Comparison of ENCODE assay signal across 12 cellular contexts in the genomic region with DNA sequence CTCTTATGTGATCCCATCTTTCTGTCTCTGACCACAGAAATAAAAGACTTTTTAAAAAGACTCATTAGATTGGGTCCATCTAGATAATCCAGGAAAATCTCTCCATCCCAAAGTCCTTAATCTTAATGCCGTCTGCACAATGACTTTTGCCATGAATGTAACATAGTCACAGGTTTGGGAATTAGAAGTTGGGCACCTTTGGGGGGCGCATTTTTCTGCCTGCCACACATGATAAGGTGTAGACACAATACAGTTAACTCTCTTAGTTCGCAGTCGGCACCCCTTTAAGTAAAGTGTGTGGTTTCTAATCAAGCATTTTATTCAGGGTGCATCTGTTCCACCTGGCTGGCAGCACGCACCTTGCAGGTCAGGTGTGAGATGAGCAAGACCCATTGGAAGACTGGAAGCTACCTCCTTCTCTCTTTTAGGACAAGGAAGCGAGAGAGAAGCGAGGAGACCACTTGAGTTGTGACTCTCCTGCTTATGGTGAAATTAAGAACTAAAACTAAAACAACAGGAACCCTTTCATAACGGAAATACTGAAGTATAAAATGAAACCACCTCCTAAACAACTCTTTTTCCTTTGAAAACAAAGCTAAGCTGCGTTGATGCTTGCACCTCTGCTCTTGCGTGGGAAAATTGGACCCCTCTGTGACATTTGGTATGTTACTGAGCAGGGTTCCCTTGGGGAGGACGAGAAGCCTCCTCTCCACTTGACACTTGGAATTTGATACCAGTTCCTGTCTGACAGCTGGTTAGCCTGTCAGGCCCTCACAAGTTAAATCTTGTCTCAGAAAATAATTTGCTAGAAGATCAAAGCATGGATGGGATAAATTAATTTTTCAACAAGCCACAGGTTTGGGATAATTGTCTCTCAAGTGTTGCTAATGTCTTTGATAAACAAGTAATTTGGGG. TPM values are rescaled to one million over a fixed set of nuclear protein-coding genes. Genes with fewer than 3 reads are reported as not detected.
DNase-seq lines count a peak whose midpoint lies in the region; ATAC-seq, FAIRE-seq and TF ChIP-seq lines count a peak whose summit lies in the region.
"Had no signal": no experiment of that assay in that cellular context is flagged by ENCODE, and none has a peak within 500 bp of the region (broad histone marks: within the 10 kb centered on the region; RNA-seq: fewer than 3 reads in every experiment).

No MANE protein-coding gene starts in this region.

- H3F3A ChIP-seq in DOHH2 (ENCODE audit: control insufficient read depth, insufficient read depth): peaks cover 3% of the 10 kb centered on the region; the same call in 1 of the 2 replicates

- peak overlapping the region; percentile 61 for H3K4me3 Mint-ChIP-seq in CD8-positive, alpha-beta T cell
- H3K4me3 Mint-ChIP-seq in endothelial cell (ENCODE audit: unreplicated experiment): no peak overlapping the region

- TF ChIP-seq CTCF in CD8-positive, alpha-beta T cell (IDR thresholded peaks at IDR 0.05): no peak
- peak; percentile 26 for TF ChIP-seq CTCF in DOHH2 (IDR thresholded peaks at IDR 0.05; ENCODE audit: low read depth, low read length, poor library complexity, severe bottlenecking)
- TF ChIP-seq CTCF in epithelial cell of esophagus (IDR thresholded peaks at IDR 0.05; ENCODE audit: insufficient read depth, low read depth, low read length, missing control alignments): no peak
- TF ChIP-seq CTCF in endothelial cell (IDR thresholded peaks at IDR 0.05; ENCODE audit: unreplicated experiment): no peak

- no peaks in the 10 kb centered on the region for H3K9me3 Mint-ChIP-seq in CD8-positive, alpha-beta T cell
- no peaks in the 10 kb centered on the region for H3K9me3 Mint-ChIP-seq in endothelial cell (ENCODE audit: unreplicated experiment)

- intact Hi-C loops in CD8-positive, alpha-beta T cell (cut with DNase I, micrococcal nuclease): no loop called here

- H3K27ac Mint-ChIP-seq in CD8-positive, alpha-beta T cell: peak overlapping the region; percentile 1
- no peak overlapping the region for H3K27ac Mint-ChIP-seq in endothelial cell (ENCODE audit: unreplicated experiment)

- peaks cover 9% of the 10 kb centered on the region for H3K4me1 Mint-ChIP-seq in CD8-positive, alpha-beta T cell (ENCODE audit: low read depth)
- H3K4me1 Mint-ChIP-seq in endothelial cell (ENCODE audit: unreplicated experiment): peaks cover 36% of the 10 kb centered on the region

- H3K27me3 ChIP-seq in CD8-positive, alpha-beta T cell (ENCODE audit: insufficient read depth, low read length): no peaks in the 10 kb centered on the region
- H3K27me3 ChIP-seq in DOHH2 (ENCODE audit: control insufficient read depth, low read length): no peaks in the 10 kb centered on the region
- H3K27me3 ChIP-seq: colonic mucosa, transverse colon had no signal

- H3K79me2 ChIP-seq in DOHH2 (ENCODE audit: control insufficient read depth, low read length): peaks cover 97% of the 10 kb centered on the region

- no peaks in the 10 kb centered on the region for H3K36me3 ChIP-seq in CD8-positive, alpha-beta T cell (ENCODE audit: insufficient read depth, low read length)
- peaks cover 73% of the 10 kb centered on the region for H3K36me3 ChIP-seq in DOHH2 (ENCODE audit: control insufficient read depth, low read length)
- H3K36me3 ChIP-seq: colonic mucosa, transverse colon had no signal

- H3K4me2 ChIP-seq in DOHH2 (ENCODE audit: low read length): peak overlapping the region; percentile 65

- H3K9me3 ChIP-seq in CD8-positive, alpha-beta T cell (ENCODE audit: low read length): no peaks in the 10 kb centered on the region
- no peaks in the 10 kb centered on the region for H3K9me3 ChIP-seq in DOHH2 (ENCODE audit: control insufficient read depth, insufficient read depth, low read length)
- H3K9me3 ChIP-seq: colonic mucosa, transverse colon had no signal

- no peak overlapping the region for H3K4me3 ChIP-seq in CD8-positive, alpha-beta T cell (ENCODE audit: low read depth, low read length)
- H3K4me3 ChIP-seq in DOHH2 (ENCODE audit: low read length): peak overlapping the region; percentile 45
- H3K4me3 ChIP-seq in epithelial cell of esophagus (ENCODE audit: low read length): no peak overlapping the region
- H3K4me3 ChIP-seq: colonic mucosa, transverse colon had no signal

- no peak overlapping the region for H3K27ac ChIP-seq in CD8-positive, alpha-beta T cell (ENCODE audit: low read depth, low read length)
- peak overlapping the region; percentile 50 for H3K27ac ChIP-seq in DOHH2 (ENCODE audit: low read depth, low read length)
- H3K27ac ChIP-seq: colonic mucosa had no signal

- no peaks in the 10 kb centered on the region for H3K36me3 Mint-ChIP-seq in CD8-positive, alpha-beta T cell
- peaks cover 9% of the 10 kb centered on the region for H3K36me3 Mint-ChIP-seq in endothelial cell (ENCODE audit: low read depth, unreplicated experiment)

- POLR2A ChIA-PET in CD8-positive, alpha-beta T cell (lab: Charles Lee): no interaction called here

- no peak for ATAC-seq in CD8-positive, alpha-beta T cell
- no peak for ATAC-seq in GM18502 (IDR thresholded peaks at IDR 0.05; ENCODE audit: poor library complexity, unreplicated experiment)
- ATAC-seq: left lobe of liver had no signal

- CTCF ChIA-PET in CD8-positive, alpha-beta T cell (lab: Charles Lee): no interaction called here

- H3K9me2 ChIP-seq in DOHH2 (replicated peaks; ENCODE audit: control insufficient read depth, low read length): no peaks in the 10 kb centered on the region

- H3K4me1 ChIP-seq in CD8-positive, alpha-beta T cell (ENCODE audit: insufficient read depth, low read length): no peaks in the 10 kb centered on the region
- H3K4me1 ChIP-seq in DOHH2 (ENCODE audit: control insufficient read depth, low read length): peaks cover 60% of the 10 kb centered on the region

- no peak for DNase-seq in CD8-positive, alpha-beta T cell
- DNase-seq in NCI-H2196 (lab: John Stamatoyannopoulos, UW; ENCODE audit: unreplicated experiment) (peak; percentile 54), epithelial cell of esophagus (ENCODE audit: low read depth) (peak; percentile 42), endothelial cell (ENCODE audit: low spot score) (no peak), RCC 7860 (ENCODE audit: low spot score) (no peak)
- DNase-seq in NK-92 treated with Interleukin-12 subunit alpha and Interleukin-12 subunit beta, amount 100 ng/mL, for 24 hours (lab: John Stamatoyannopoulos, UW): no peak
- DNase-seq: colonic mucosa, foreskin fibroblast, transverse colon had no signal

- no peak for FAIRE-seq in RCC 7860 (lab: Jason Lieb, UNC)

- H4K20me1 ChIP-seq in DOHH2 (ENCODE audit: control insufficient read depth, insufficient read depth, low read depth, low read length): peaks cover 7% of the 10 kb centered on the region; the same call in 1 of the 2 replicates

- no peaks in the 10 kb centered on the region for H3K27me3 Mint-ChIP-seq in CD8-positive, alpha-beta T cell (ENCODE audit: low read depth)
- no peaks in the 10 kb centered on the region for H3K27me3 Mint-ChIP-seq in endothelial cell (ENCODE audit: unreplicated experiment)

RNA-seq across cellular contexts. Expression of gene KANK1, which starts 32.4 kb away (rescaled TPM):
- 1 to 10 TPM; 2.3 to 2.9 TPM for total RNA-seq in CD8-positive, alpha-beta T cell
- 18.4 TPM for total RNA-seq in endothelial cell (ENCODE audit: unreplicated experiment)

Comparison
In these comparisons a context has a peak if more than half of its experiments do, and no peak if none do; other contexts are left out.
1. DNase-seq: peak in NCI-H2196 (single experiment) and epithelial cell of esophagus (single experiment); none in CD8-positive, alpha-beta T cell (0 of 7), endothelial cell (single experiment), RCC 7860 (single experiment) and NK-92 treated with Interleukin-12 subunit alpha and Interleukin-12 subunit beta, amount 100 ng/mL, for 24 hours (single experiment).